Comparison of ENCODE assay signal across 13 cellular contexts in the genomic region with DNA sequence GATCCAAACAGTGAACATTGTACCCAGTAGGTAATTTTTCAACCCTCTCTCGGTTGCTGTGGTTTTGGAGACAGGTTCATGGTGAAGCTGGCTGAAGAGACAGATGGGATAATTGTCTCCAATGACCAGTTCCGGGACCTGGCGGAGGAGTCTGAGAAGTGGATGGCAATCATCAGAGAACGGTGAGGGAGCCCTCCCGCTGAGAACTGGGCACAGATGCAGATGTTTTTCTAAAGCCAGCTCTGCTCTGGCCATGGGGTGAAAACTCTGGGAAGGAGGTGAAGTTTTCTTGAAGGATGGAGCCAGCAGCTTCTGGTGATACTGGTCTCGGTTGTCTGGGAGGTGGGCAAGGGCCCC. TPM values are rescaled to one million over a fixed set of nuclear protein-coding genes. Genes with fewer than 3 reads are reported as not detected.
DNase-seq lines count a peak whose midpoint lies in the region; ATAC-seq and TF ChIP-seq lines count a peak whose summit lies in the region.
"Had no signal": no experiment of that assay in that cellular context is flagged by ENCODE, and none has a peak within 500 bp of the region (broad histone marks: within the 10 kb centered on the region; RNA-seq: fewer than 3 reads in every experiment).

No MANE protein-coding gene starts in this region.

- no peaks in the 10 kb centered on the region for H3K27me3 Mint-ChIP-seq in effector memory CD8-positive, alpha-beta T cell
- H3K27me3 Mint-ChIP-seq in type B pancreatic cell = no peaks in the 10 kb centered on the region
- H3K27me3 Mint-ChIP-seq: activated CD4-positive, alpha-beta T cell treated with anti-CD3 and anti-CD28 coated beads, Interleukin-2, amount 10 ng/mL, durations not matched to agents 24 days and 14 days; naive thymus-derived CD8-positive, alpha-beta T cell had no signal

- H3K36me3 ChIP-seq in BLaER1 = peaks cover 60% of the 10 kb centered on the region
- peaks cover 14% of the 10 kb centered on the region; the same call in 1 of the 2 replicates for H3K36me3 ChIP-seq in Loucy (ENCODE audit: insufficient read depth, low read length)
- H3K36me3 ChIP-seq in psoas muscle (ENCODE audit: insufficient read depth in 1 of 2, low read depth in 1 of 2) = peaks cover 0 to 97% of the 10 kb centered on the region in 2 donors
- peaks cover 49 to 74% of the 10 kb centered on the region in 2 experiments for H3K36me3 ChIP-seq in SK-N-SH (replicated peaks in 1 of 2; ENCODE audit: control insufficient read depth in 1 of 2, insufficient read depth in 2 of 2, low read length in 1 of 2)

- H3K27ac ChIP-seq in BLaER1 = peak overlapping the region; percentile 96
- peak overlapping the region; percentile 65 for H3K27ac ChIP-seq in psoas muscle
- H3K27ac ChIP-seq in SK-N-SH (ENCODE audit: low read depth in 2 of 2, low read length in 1 of 2) = no peak overlapping the region; a peak in 1 of 4 replicates

- H3K9me3 ChIP-seq in BLaER1 (no peaks in the 10 kb centered on the region), Loucy (ENCODE audit: insufficient read depth, low read depth, low read length) (no peaks in the 10 kb centered on the region), psoas muscle (no peaks in the 10 kb centered on the region), SK-N-SH (no peaks in the 10 kb centered on the region)

- no peak for ATAC-seq in effector memory CD8-positive, alpha-beta T cell (replicated peaks)
- ATAC-seq in psoas muscle (no peak), HG02763 (IDR thresholded peaks at IDR 0.05; ENCODE audit: unreplicated experiment) (no peak), GM18861 (IDR thresholded peaks at IDR 0.05; ENCODE audit: unreplicated experiment) (no peak)

- no peaks in the 10 kb centered on the region for H3K9me3 Mint-ChIP-seq in effector memory CD8-positive, alpha-beta T cell
- H3K9me3 Mint-ChIP-seq in type B pancreatic cell = no peaks in the 10 kb centered on the region
- H3K9me3 Mint-ChIP-seq: activated CD4-positive, alpha-beta T cell treated with anti-CD3 and anti-CD28 coated beads, Interleukin-2, amount 10 ng/mL, durations not matched to agents 24 days and 14 days; CD8-positive, alpha-beta T cell; naive thymus-derived CD8-positive, alpha-beta T cell had no signal

- H2AFZ ChIP-seq in Loucy (ENCODE audit: low read length) = no peak overlapping the region
- H2AFZ ChIP-seq in SK-N-SH (ENCODE audit: low read depth) = no peak overlapping the region

- H3K27me3 ChIP-seq in BLaER1 (no peaks in the 10 kb centered on the region), Loucy (ENCODE audit: insufficient read depth, low read length, poor library complexity, severe bottlenecking) (no peaks in the 10 kb centered on the region), psoas muscle (ENCODE audit: insufficient read depth in 3 of 3, low read length in 2 of 3) (no peaks in the 10 kb centered on the region), SK-N-SH (ENCODE audit: insufficient read depth) (no peaks in the 10 kb centered on the region)

- H3K4me1 Mint-ChIP-seq in effector memory CD8-positive, alpha-beta T cell (ENCODE audit: low read depth in 2 of 2) = peaks cover 35 to 38% of the 10 kb centered on the region in 2 donors
- H3K4me1 Mint-ChIP-seq in type B pancreatic cell (ENCODE audit: unreplicated experiment) = peaks cover 36% of the 10 kb centered on the region

- H4K20me1 ChIP-seq in BLaER1 = peaks cover 15% of the 10 kb centered on the region
- H4K20me1 ChIP-seq in Loucy (ENCODE audit: insufficient read depth, low read length, poor library complexity, severe bottlenecking) = peaks cover 18% of the 10 kb centered on the region
- H4K20me1 ChIP-seq in SK-N-SH (ENCODE audit: insufficient read depth) = peaks cover 16% of the 10 kb centered on the region

- CTCF ChIA-PET in SK-N-SH (lab: Yijun Ruan, JAX) = interaction anchor here (0.9 to 16.4 kb wide), 26 partner anchors 8 to 224 kb away, joined by 3 to 445 read pairs (median 16); a partner anchor contains a TSS

- H3K27ac Mint-ChIP-seq in effector memory CD8-positive, alpha-beta T cell = peak overlapping the region; percentile 24 to 31
- H3K27ac Mint-ChIP-seq in type B pancreatic cell = no peak overlapping the region

- POLR2A ChIA-PET in SK-N-SH (lab: Yijun Ruan, JAX) = interaction anchor here (0.6 to 2.1 kb wide), 3 partner anchors 102 to 882 kb away, joined by 4 to 14 read pairs (median 6); no protein-coding TSS in a partner anchor

- H3K9me2 ChIP-seq in Loucy (replicated peaks; ENCODE audit: low read depth, low read length) (no peaks in the 10 kb centered on the region), SK-N-SH (no peaks in the 10 kb centered on the region)

- intact Hi-C loops in psoas muscle (cut with DNase I) = loop anchor here (1.0 to 10.0 kb wide), 5 partner anchors 103 to 1519 kb away; a partner anchor contains a TSS

- TF ChIP-seq RAD21 in SK-N-SH (IDR thresholded peaks at IDR 0.05; ENCODE audit: low read length) = no peak

- H3K4me2 ChIP-seq in BLaER1 = peak overlapping the region; percentile 95
- peak overlapping the region; percentile 80 for H3K4me2 ChIP-seq in Loucy (ENCODE audit: low read depth, low read length, poor library complexity, severe bottlenecking)
- H3K4me2 ChIP-seq in SK-N-SH = no peak overlapping the region

- WGBS in psoas muscle, 3 donors = 48 to 53% (median 52%) methylated on average over 6 of the region's 6 CpGs
- WGBS in SK-N-SH (ENCODE audit: low lambda C conversion rate) = 78% methylated on average over 6 of the region's 6 CpGs

- H3K4me3 ChIP-seq in BLaER1 (peak overlapping the region; percentile 67), Loucy (ENCODE audit: low read length, poor library complexity, severe bottlenecking) (peak overlapping the region; percentile 69), psoas muscle (no peak overlapping the region), SK-N-SH (ENCODE audit: low read depth in 2 of 2, low read length in 1 of 2) (no peak overlapping the region)
- H3K4me3 ChIP-seq: K562 had no signal

- peaks cover 47% of the 10 kb centered on the region for H3K79me2 ChIP-seq in Loucy (ENCODE audit: insufficient read depth, low read length)
- peaks cover 38% of the 10 kb centered on the region for H3K79me2 ChIP-seq in SK-N-SH (ENCODE audit: insufficient read depth)

- no peak for DNase-seq in effector memory CD8-positive, alpha-beta T cell
- DNase-seq in psoas muscle (no peak), SK-N-SH (no peak), type B pancreatic cell (ENCODE audit: extremely low spot score, unreplicated experiment) (no peak)
- DNase-seq: NCI-H2081 treated with DMSO at 0.1 percent for 48 hours had no signal

- peaks cover 67% of the 10 kb centered on the region for H3K36me3 Mint-ChIP-seq in effector memory CD8-positive, alpha-beta T cell (ENCODE audit: insufficient read depth)
- H3K36me3 Mint-ChIP-seq in type B pancreatic cell = peaks cover 25% of the 10 kb centered on the region

- TF ChIP-seq CTCF in Loucy (conservative IDR thresholded peaks at IDR 0.05; ENCODE audit: low read length) = no peak
- no peak for TF ChIP-seq CTCF in psoas muscle (IDR thresholded peaks at IDR 0.05)
- TF ChIP-seq CTCF in SK-N-SH (IDR thresholded peaks at IDR 0.05) = no peak
- TF ChIP-seq CTCF in type B pancreatic cell (conservative IDR thresholded peaks at IDR 0.05) = no peak

- TF ChIP-seq EP300 in SK-N-SH (IDR thresholded peaks at IDR 0.05; ENCODE audit: borderline replicate concordance in 1 of 2, low read depth in 1 of 2, low read length in 1 of 2) = no peak

- H3K9ac ChIP-seq in BLaER1 (peak overlapping the region; percentile 88), Loucy (ENCODE audit: low read depth, low read length, poor library complexity, severe bottlenecking) (peak overlapping the region; percentile 81), SK-N-SH (no peak overlapping the region)

- no peak overlapping the region for H3K4me3 Mint-ChIP-seq in effector memory CD8-positive, alpha-beta T cell
- no peak overlapping the region for H3K4me3 Mint-ChIP-seq in type B pancreatic cell
- H3K4me3 Mint-ChIP-seq: CD8-positive, alpha-beta T cell had no signal

- H3F3A ChIP-seq in Loucy (ENCODE audit: low read depth) (0 out of 2 replicates have a peak, but pooled peaks cover 5% of the 10 kb centered on the region), SK-N-SH (replicated peaks; ENCODE audit: insufficient read depth) (peaks cover 31% of the 10 kb centered on the region)

- H3K4me1 ChIP-seq in BLaER1 (peaks cover 96% of the 10 kb centered on the region), Loucy (ENCODE audit: insufficient read depth, low read length, poor library complexity, severe bottlenecking) (peaks cover 67% of the 10 kb centered on the region), psoas muscle (peaks cover 40% of the 10 kb centered on the region), SK-N-SH (ENCODE audit: control insufficient read depth in 1 of 2, insufficient read depth in 2 of 2, low read depth in 1 of 2, low read length in 1 of 2) (peaks cover 14 to 24% of the 10 kb centered on the region in 2 experiments; a peak in 2 of 4 replicates)

RNA-seq across cellular contexts. Expression of a gene that starts 6.2 kb away (rescaled TPM):
- total RNA-seq in psoas muscle (10 to 100 TPM; 25.8 to 44.2 (median 41.3) TPM), type B pancreatic cell (ENCODE audit: low replicate concordance) (81.3 and 113 TPM in 2 replicates)
- polyA plus RNA-seq in psoas muscle (10 to 100 TPM; 15.3 to 74.9 (median 35.9) TPM), SK-N-SH (2012; rRNA removed) (18.3 and 21.8 TPM in 2 replicates)
- polyA plus RNA-seq in SK-N-SH (2012; cell fraction: cytosol; rRNA removed) = 9.9 and 13.6 TPM in 2 replicates
- polyA plus RNA-seq in SK-N-SH (2012; cell fraction: nucleus; rRNA removed) = 43.9 and 56.3 TPM in 2 replicates

RNA-seq across cellular contexts. Expression of a gene that starts 6.5 kb away (rescaled TPM):
- 1 to 10 TPM in 1 of 4 donors, under 1 TPM in 3; 0.66 to 1.5 (median 0.76) TPM for total RNA-seq in psoas muscle
- polyA plus RNA-seq in psoas muscle = under 1 TPM; 0.38 to 0.78 (median 0.70) TPM
- polyA plus RNA-seq in SK-N-SH (2012; rRNA removed) = 1.8 TPM in 2 replicates
- 0.92 and 0.93 TPM in 2 replicates for polyA plus RNA-seq in SK-N-SH (2012; cell fraction: cytosol; rRNA removed)
- 12.6 and 14.2 TPM in 2 replicates for polyA plus RNA-seq in SK-N-SH (2012; cell fraction: nucleus; rRNA removed)
- 1.4 and 2.4 TPM in 2 replicates for total RNA-seq in type B pancreatic cell (ENCODE audit: low replicate concordance)

RNA-seq across cellular contexts. Expression of a gene that starts 6.6 kb away (rescaled TPM):
- 10 to 100 TPM; 55.7 to 75.2 (median 63.8) TPM for total RNA-seq in psoas muscle
- polyA plus RNA-seq in psoas muscle = 100 to 1,000 TPM in 1 of 3 donors, 10 to 100 TPM in 2; 62.9 to 110 (median 63.6) TPM
- polyA plus RNA-seq in SK-N-SH (2012; rRNA removed) = 81.8 and 88.4 TPM in 2 replicates
- 41.3 and 52.9 TPM in 2 replicates for polyA plus RNA-seq in SK-N-SH (2012; cell fraction: cytosol; rRNA removed)
- polyA plus RNA-seq in SK-N-SH (2012; cell fraction: nucleus; rRNA removed) = 292 and 320 TPM in 2 replicates
- total RNA-seq in type B pancreatic cell (ENCODE audit: low replicate concordance) = 54.1 and 62.1 TPM in 2 replicates

RNA-seq across cellular contexts. Expression of a gene that starts 37.2 kb away (rescaled TPM):
- total RNA-seq in psoas muscle (1 to 10 TPM; 2.1 to 8.0 (median 2.4) TPM), type B pancreatic cell (ENCODE audit: low replicate concordance) (79.2 and 129 TPM in 2 replicates)
- polyA plus RNA-seq in psoas muscle (1 to 10 TPM; 1.1 to 1.5 (median 1.2) TPM), SK-N-SH (2012; rRNA removed) (4.7 and 4.8 TPM in 2 replicates)
- 1.7 and 2.7 TPM in 2 replicates for polyA plus RNA-seq in SK-N-SH (2012; cell fraction: cytosol; rRNA removed)
- 6.6 and 8.6 TPM in 2 replicates for polyA plus RNA-seq in SK-N-SH (2012; cell fraction: nucleus; rRNA removed)
- total RNA-seq: activated CD4-positive, alpha-beta T cell treated with anti-CD3 and anti-CD28 coated beads, Interleukin-2, amount 10 ng/mL, durations not matched to agents 24 days and 14 days had no signal

Comparison
In these comparisons a context has a peak if more than half of its experiments do, and no peak if none do; other contexts are left out.
1. H3K27ac ChIP-seq: peak in BLaER1 (single experiment) and psoas muscle (single experiment); none in SK-N-SH (0 of 2).
2. H3K4me3 ChIP-seq: peak in BLaER1 (single experiment) and Loucy (single experiment); none in psoas muscle (single experiment) and SK-N-SH (0 of 2).